ENCODE assay signal across 8 cellular contexts in the genomic region with DNA sequence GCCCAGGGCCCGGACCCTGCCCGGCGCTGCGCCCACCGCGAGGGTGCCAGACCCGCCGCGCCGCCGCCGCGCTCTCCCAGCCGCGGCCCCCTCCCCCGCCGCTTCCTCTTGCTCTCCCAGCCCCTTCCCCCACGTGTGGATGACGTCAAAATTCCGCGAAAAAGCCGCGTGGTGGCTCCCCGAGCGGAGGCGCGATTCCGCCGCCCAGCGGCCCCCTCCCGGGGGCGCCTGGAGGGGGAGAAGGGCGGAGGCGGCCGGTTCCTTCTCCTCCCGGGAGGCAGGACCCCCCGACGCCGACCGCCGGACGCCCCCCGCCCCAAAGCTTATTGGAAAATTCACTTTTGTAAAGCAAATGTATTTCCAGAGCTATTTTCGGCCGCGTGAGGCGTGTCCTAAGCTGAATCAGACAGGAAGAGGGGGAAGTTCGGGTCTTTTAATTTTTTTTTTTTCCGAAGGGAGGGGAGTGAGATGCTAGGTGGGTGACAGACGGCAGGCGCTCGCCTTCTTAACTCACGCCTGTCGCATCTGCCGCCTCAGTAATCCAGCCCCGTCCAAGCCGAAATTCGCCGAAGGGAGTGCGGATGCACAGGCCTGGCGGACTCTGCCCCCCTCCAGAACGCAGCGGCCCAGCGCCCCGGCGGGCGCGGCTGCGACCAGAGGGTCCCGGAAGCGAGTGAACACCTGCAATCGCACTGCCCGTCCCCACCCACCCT.
DNase-seq lines count a peak whose midpoint lies in the region; ATAC-seq lines count a peak whose summit lies in the region.

No MANE protein-coding gene starts in this region.

- peaks cover 15% of the 10 kb centered on the region for H3K4me1 ChIP-seq in iPS-18a (ENCODE audit: control insufficient read depth, low read depth, low read length)

- H3K36me3 ChIP-seq in iPS-18a (ENCODE audit: control insufficient read depth, low read depth, low read length), result no peaks in the 10 kb centered on the region

- peaks cover 10% of the 10 kb centered on the region for H3K27me3 Mint-ChIP-seq in T-helper 1 cell treated with Interleukin-12 subunit alpha and Interleukin-12 subunit beta and Interleukin-4 antibody, amounts not matched to agents 30 μg/mL and 1 μg/mL, for 36 hours (ENCODE audit: low read depth)

- H3K4me1 Mint-ChIP-seq in T-helper 1 cell treated with Interleukin-12 subunit alpha and Interleukin-12 subunit beta and Interleukin-4 antibody, amounts not matched to agents 30 μg/mL and 1 μg/mL, for 36 hours (ENCODE audit: low read depth), result peaks cover 25% of the 10 kb centered on the region

- H3K27ac ChIP-seq in iPS-18a (ENCODE audit: low read length), result no peak overlapping the region

- H3K27me3 ChIP-seq in iPS-18a (ENCODE audit: control insufficient read depth, insufficient read depth, low read length), result peaks cover 51% of the 10 kb centered on the region

- DNase-seq in DMS53 (lab: John Stamatoyannopoulos, UW), result peak; percentile 100
- DNase-seq in amniotic epithelial cell (ENCODE audit: low read depth), result peak; percentile 42
- peak; percentile 53 for DNase-seq in skeletal muscle cell (ENCODE audit: low read depth)
- DNase-seq in DMS79 (lab: John Stamatoyannopoulos, UW), result no peak

- H3K9me3 Mint-ChIP-seq in T-helper 1 cell treated with Interleukin-12 subunit alpha and Interleukin-12 subunit beta and Interleukin-4 antibody, amounts not matched to agents 30 μg/mL and 1 μg/mL, for 36 hours, result no peaks in the 10 kb centered on the region

- H3K4me3 ChIP-seq in iPS-18a (ENCODE audit: low read length) (peak overlapping the region; percentile 87), skeletal muscle cell (ENCODE audit: low read depth, low read length) (peak overlapping the region; percentile 51)

- H3K27ac Mint-ChIP-seq in T-helper 1 cell treated with Interleukin-12 subunit alpha and Interleukin-12 subunit beta and Interleukin-4 antibody, amounts not matched to agents 30 μg/mL and 1 μg/mL, for 36 hours, result peak overlapping the region; percentile 98

- ATAC-seq in HG02763 (IDR thresholded peaks at IDR 0.05; ENCODE audit: unreplicated experiment) (peak; percentile 32), GM21723 (IDR thresholded peaks at IDR 0.05; ENCODE audit: unreplicated experiment) (no peak)

- H3K36me3 Mint-ChIP-seq in T-helper 1 cell treated with Interleukin-12 subunit alpha and Interleukin-12 subunit beta and Interleukin-4 antibody, amounts not matched to agents 30 μg/mL and 1 μg/mL, for 36 hours (ENCODE audit: low read depth), result peaks cover 2% of the 10 kb centered on the region

- H3K9me3 ChIP-seq in iPS-18a (ENCODE audit: control insufficient read depth, low read depth, low read length), result no peaks in the 10 kb centered on the region

- peak overlapping the region; percentile 40 for H3K9ac ChIP-seq in iPS-18a (ENCODE audit: low read length)

- H3K4me3 Mint-ChIP-seq in T-helper 1 cell treated with Interleukin-12 subunit alpha and Interleukin-12 subunit beta and Interleukin-4 antibody, amounts not matched to agents 30 μg/mL and 1 μg/mL, for 36 hours, result peak overlapping the region; percentile 99
